ENCODE assay signal across 11 cellular contexts in the genomic region with DNA sequence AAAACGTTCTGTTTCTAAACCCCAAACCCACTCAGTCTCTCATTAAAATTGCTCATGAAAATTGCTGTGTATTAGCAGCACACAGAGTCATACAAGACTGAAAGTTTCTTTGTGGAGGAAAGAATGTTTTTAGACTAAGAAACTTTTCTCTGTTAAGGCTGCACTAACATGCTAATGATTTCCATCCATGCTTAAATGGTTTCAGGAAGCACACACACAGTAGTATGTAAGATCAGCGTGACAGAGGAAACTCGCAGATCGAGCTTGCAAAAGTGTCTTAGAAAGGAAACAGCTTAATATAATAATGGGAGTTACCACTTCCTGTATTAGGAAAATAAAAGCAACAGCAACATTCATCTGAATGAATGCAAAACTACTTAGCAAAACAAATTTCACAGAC.
DNase-seq lines count a peak whose midpoint lies in the region; ATAC-seq and TF ChIP-seq lines count a peak whose summit lies in the region.
"Had no signal": no experiment of that assay in that cellular context is flagged by ENCODE, and none has a peak within 500 bp of the region (broad histone marks: within the 10 kb centered on the region; RNA-seq: fewer than 3 reads in every experiment).

No MANE protein-coding gene starts in this region.

- no peak overlapping the region for H2AFZ ChIP-seq in neural progenitor cell (replicated peaks)

- H3K79me2 ChIP-seq in neural progenitor cell (ENCODE audit: low read depth): no peaks in the 10 kb centered on the region

- peaks cover 25 to 44% (median 31%) of the 10 kb centered on the region in 10 experiments for H3K4me1 ChIP-seq in BLaER1 treated with 17β-estradiol and CSF1 and Interleukin-3, amounts not matched to agents 10 nM and 100 nM
- H3K4me1 ChIP-seq in colonic mucosa (no peaks in the 10 kb centered on the region), neural progenitor cell (peaks cover 13% of the 10 kb centered on the region)
- H3K4me1 ChIP-seq: foreskin keratinocyte had no signal

- peak overlapping the region in 2 of 10 experiments; percentile 6; a peak in 2 of 20 replicates for H3K4me3 ChIP-seq in BLaER1 treated with 17β-estradiol and CSF1 and Interleukin-3, amounts not matched to agents 10 nM and 100 nM
- no peak overlapping the region for H3K4me3 ChIP-seq in colonic mucosa
- H3K4me3 ChIP-seq in neural progenitor cell: no peak overlapping the region
- H3K4me3 ChIP-seq: HAP-1 had no signal

- peak overlapping the region in 10 of 11 experiments; percentile 46 to 71 (median 59); a peak in 19 of 22 replicates for H3K27ac ChIP-seq in BLaER1 treated with 17β-estradiol and CSF1 and Interleukin-3, amounts not matched to agents 10 nM and 100 nM
- H3K27ac ChIP-seq in caudate nucleus (ENCODE audit: low read depth, low read length) (peak overlapping the region; percentile 29), colonic mucosa (no peak overlapping the region), neural progenitor cell (no peak overlapping the region)
- H3K27ac ChIP-seq: foreskin keratinocyte had no signal

- H3K27me3 ChIP-seq in BLaER1 treated with 17β-estradiol and CSF1 and Interleukin-3, amounts not matched to agents 10 nM and 100 nM: no peaks in the 10 kb centered on the region
- H3K27me3 ChIP-seq in colonic mucosa (no peaks in the 10 kb centered on the region), neural progenitor cell (no peaks in the 10 kb centered on the region)
- H3K27me3 ChIP-seq: foreskin keratinocyte had no signal

- TF ChIP-seq CTCF in colonic mucosa (IDR thresholded peaks at IDR 0.05) (no peak), neural progenitor cell (IDR thresholded peaks at IDR 0.05) (no peak)

- DNase-seq in caudate nucleus (lab: John Stamatoyannopoulos, UW) (no peak), C1 segment of cervical spinal cord (lab: John Stamatoyannopoulos, UW) (no peak), colonic mucosa (no peak), neural progenitor cell (ENCODE audit: low spot score) (no peak)
- DNase-seq: foreskin keratinocyte had no signal

- peaks cover 8% of the 10 kb centered on the region for H3F3A ChIP-seq in neural progenitor cell (ENCODE audit: low read depth)

- peaks cover 10% of the 10 kb centered on the region for H3K27me3 Mint-ChIP-seq in neural progenitor cell (ENCODE audit: insufficient read depth, low read depth)
- H3K27me3 Mint-ChIP-seq: activated naive CD8-positive, alpha-beta T cell had no signal

- peak overlapping the region in 4 of 11 experiments; percentile 20 to 49 (median 32); a peak in 4 of 22 replicates for H3K9ac ChIP-seq in BLaER1 treated with 17β-estradiol and CSF1 and Interleukin-3, amounts not matched to agents 10 nM and 100 nM
- H3K9ac ChIP-seq in colonic mucosa (ENCODE audit: low read depth in 2 of 2, low read length in 2 of 2): no peak overlapping the region
- H3K9ac ChIP-seq in neural progenitor cell: no peak overlapping the region

- no peaks in the 10 kb centered on the region for H3K36me3 ChIP-seq in BLaER1 treated with 17β-estradiol and CSF1 and Interleukin-3, amounts not matched to agents 10 nM and 100 nM
- H3K36me3 ChIP-seq in colonic mucosa: no peaks in the 10 kb centered on the region
- no peaks in the 10 kb centered on the region for H3K36me3 ChIP-seq in neural progenitor cell
- H3K36me3 ChIP-seq: HAP-1 had no signal

- H3K9me3 ChIP-seq in BLaER1 treated with 17β-estradiol and CSF1 and Interleukin-3, amounts not matched to agents 10 nM and 100 nM (replicated peaks in 1 of 11): peaks cover 0 to 8% (median 0%) of the 10 kb centered on the region in 11 experiments; a peak in 2 of 22 replicates
- H3K9me3 ChIP-seq in colonic mucosa (no peaks in the 10 kb centered on the region), neural progenitor cell (ENCODE audit: low read depth) (no peaks in the 10 kb centered on the region)
- H3K9me3 ChIP-seq: HAP-1 had no signal

- H3K4me1 Mint-ChIP-seq in neural progenitor cell: peaks cover 28% of the 10 kb centered on the region

- ATAC-seq in GM18868 (IDR thresholded peaks at IDR 0.05; ENCODE audit: unreplicated experiment) (peak; percentile 68), HG03103 (IDR thresholded peaks at IDR 0.05; ENCODE audit: low read depth, unreplicated experiment) (peak; percentile 61), HG02588 (IDR thresholded peaks at IDR 0.05; ENCODE audit: unreplicated experiment) (no peak)
- ATAC-seq: foreskin keratinocyte had no signal

- no peaks in the 10 kb centered on the region for H4K20me1 ChIP-seq in BLaER1 treated with 17β-estradiol and CSF1 and Interleukin-3, amounts not matched to agents 10 nM and 100 nM
- H4K20me1 ChIP-seq in neural progenitor cell (ENCODE audit: low read depth): no peaks in the 10 kb centered on the region

- H3K4me2 ChIP-seq in BLaER1 treated with 17β-estradiol and CSF1 and Interleukin-3, amounts not matched to agents 10 nM and 100 nM: peak overlapping the region; percentile 50 to 84 (median 64)
- no peak overlapping the region for H3K4me2 ChIP-seq in neural progenitor cell

- H3K4me3 Mint-ChIP-seq in neural progenitor cell: no peak overlapping the region
- H3K4me3 Mint-ChIP-seq: activated naive CD8-positive, alpha-beta T cell had no signal

- intact Hi-C loops in colonic mucosa (cut with DNase I): no loop called here

- no peaks in the 10 kb centered on the region for H3K36me3 Mint-ChIP-seq in neural progenitor cell
- H3K36me3 Mint-ChIP-seq: activated naive CD8-positive, alpha-beta T cell had no signal

- H3K9me3 Mint-ChIP-seq in neural progenitor cell: no peaks in the 10 kb centered on the region

- no peak overlapping the region for H3K27ac Mint-ChIP-seq in neural progenitor cell
- H3K27ac Mint-ChIP-seq: activated naive CD8-positive, alpha-beta T cell had no signal

Comparison
In these comparisons a context has a peak if more than half of its experiments do, and no peak if none do; other contexts are left out.
1. H3K27ac ChIP-seq: peak in BLaER1 treated with 17β-estradiol and CSF1 and Interleukin-3, amounts not matched to agents 10 nM and 100 nM (10 of 11) and caudate nucleus (single experiment); none in colonic mucosa (single experiment) and neural progenitor cell (single experiment).